Comparison of ENCODE assay signal across 19 cellular contexts in genomic region chr5:96654209-96654608, GRCh38. TPM values are rescaled to one million over a fixed set of nuclear protein-coding genes. Genes with fewer than 3 reads are reported as not detected.
DNase-seq lines count a peak whose midpoint lies in the region; ATAC-seq and TF ChIP-seq lines count a peak whose summit lies in the region.
"Had no signal": no experiment of that assay in that cellular context is flagged by ENCODE, and none has a peak within 500 bp of the region (broad histone marks: within the 10 kb centered on the region; RNA-seq: fewer than 3 reads in every experiment).

No MANE protein-coding gene starts in this region.

- POLR2A ChIA-PET in PC-3 (lab: Charles Lee; ENCODE audit: unreplicated experiment): no interaction called here

- peak overlapping the region; percentile 25 for H3K4me3 Mint-ChIP-seq in activated T-cell treated with anti-CD3 and anti-CD28 coated beads, Interleukin-2, amount 50 U/mL, for 4 hours
- peak overlapping the region; percentile 63 to 70 for H3K4me3 Mint-ChIP-seq in effector memory CD8-positive, alpha-beta T cell
- H3K4me3 Mint-ChIP-seq: HFFc6 had no signal

- H3K9me2 ChIP-seq in PC-3 (replicated peaks; ENCODE audit: low read length): no peaks in the 10 kb centered on the region

- no peaks in the 10 kb centered on the region for H3K36me3 Mint-ChIP-seq in activated T-cell treated with anti-CD3 and anti-CD28 coated beads, Interleukin-2, amount 50 U/mL, for 4 hours (ENCODE audit: insufficient read depth)
- H3K36me3 Mint-ChIP-seq in effector memory CD8-positive, alpha-beta T cell (ENCODE audit: insufficient read depth): peaks cover 7% of the 10 kb centered on the region

- CTCF ChIA-PET in PC-3 (lab: Charles Lee): no interaction called here

- H3K79me2 ChIP-seq in PC-3 (ENCODE audit: low read length): no peaks in the 10 kb centered on the region

- H3K9me3 ChIP-seq in PC-3 (ENCODE audit: low read length) (no peaks in the 10 kb centered on the region), upper lobe of right lung (no peaks in the 10 kb centered on the region)

- H3K27ac Mint-ChIP-seq in effector memory CD8-positive, alpha-beta T cell: peak overlapping the region; percentile 2 to 86
- H3K27ac Mint-ChIP-seq: HFFc6 had no signal

- H3K4me3 ChIP-seq in PC-3 (ENCODE audit: low read length): no peak overlapping the region
- H3K4me3 ChIP-seq in upper lobe of right lung: no peak overlapping the region
- H3K4me3 ChIP-seq: GM12878 had no signal

- no peaks in the 10 kb centered on the region for H4K20me1 ChIP-seq in PC-3 (ENCODE audit: low read length)

- peak overlapping the region; percentile 96; the same call in 1 of the 2 replicates for H3K27ac ChIP-seq in PC-3 (ENCODE audit: low read length)
- H3K27ac ChIP-seq in upper lobe of right lung: no peak overlapping the region

- H3K4me2 ChIP-seq in PC-3 (ENCODE audit: low read length): no peak overlapping the region

- no peaks in the 10 kb centered on the region for H3K36me3 ChIP-seq in PC-3 (ENCODE audit: low read depth, low read length)
- no peaks in the 10 kb centered on the region for H3K36me3 ChIP-seq in upper lobe of right lung

- no TSS peak for BruUV-seq in PC-3 (replicated peaks; lab: Mats Ljungman, UMichigan)

- no peaks in the 10 kb centered on the region for H3K9me3 Mint-ChIP-seq in activated T-cell treated with anti-CD3 and anti-CD28 coated beads, Interleukin-2, amount 50 U/mL, for 4 hours
- H3K9me3 Mint-ChIP-seq in effector memory CD8-positive, alpha-beta T cell: no peaks in the 10 kb centered on the region
- H3K9me3 Mint-ChIP-seq: HFFc6 had no signal

- no peak overlapping the region for H2AFZ ChIP-seq in PC-3 (ENCODE audit: low read length)

- H3K4me1 ChIP-seq in PC-3 (ENCODE audit: insufficient read depth, low read length): peaks cover 82% of the 10 kb centered on the region
- peaks cover 13% of the 10 kb centered on the region for H3K4me1 ChIP-seq in upper lobe of right lung

- no peak overlapping the region for H3K9ac ChIP-seq in PC-3 (ENCODE audit: low read length)

- DNase-seq in activated T-cell treated with anti-CD3 and anti-CD28 coated beads, Interleukin-2, amount 50 U/mL, for 4 hours: no peak
- DNase-seq in activated T-cell treated with anti-CD3 and anti-CD28 coated beads, Interleukin-2, amount 50 U/mL, for 1 hour: no peak
- DNase-seq in PC-3 (no peak), upper lobe of right lung (no peak), SKM-1 (lab: John Stamatoyannopoulos, UW; ENCODE audit: unreplicated experiment) (no peak)
- no peak for DNase-seq in effector memory CD8-positive, alpha-beta T cell
- DNase-seq: 8988T, DND-41, HFFc6, NCI-H1092, NCI-H146, NCI-H2081, NCI-H748 treated with DMSO at 0.1 percent for 48 hours, Right ventricle myocardium superior had no signal

- intact Hi-C loops in PC-3 (cut with micrococcal nuclease) (no loop called here), upper lobe of right lung (cut with DNase I) (no loop called here)

- peaks cover 18% of the 10 kb centered on the region for H3K27me3 Mint-ChIP-seq in activated T-cell treated with anti-CD3 and anti-CD28 coated beads, Interleukin-2, amount 50 U/mL, for 4 hours (ENCODE audit: low read depth)
- no peaks in the 10 kb centered on the region for H3K27me3 Mint-ChIP-seq in effector memory CD8-positive, alpha-beta T cell

- H3K27me3 ChIP-seq in PC-3 (ENCODE audit: low read length) (no peaks in the 10 kb centered on the region), upper lobe of right lung (no peaks in the 10 kb centered on the region)

- TF ChIP-seq CTCF in PC-3 (conservative IDR thresholded peaks at IDR 0.05; ENCODE audit: low read depth, low read length) (no peak), upper lobe of right lung (IDR thresholded peaks at IDR 0.05) (no peak)

- H3K4me1 Mint-ChIP-seq in activated T-cell treated with anti-CD3 and anti-CD28 coated beads, Interleukin-2, amount 50 U/mL, for 4 hours (ENCODE audit: low read depth): peaks cover 29% of the 10 kb centered on the region
- H3K4me1 Mint-ChIP-seq in effector memory CD8-positive, alpha-beta T cell (ENCODE audit: low read depth in 2 of 2): peaks cover 36 to 37% of the 10 kb centered on the region in 2 donors

- peaks cover 9% of the 10 kb centered on the region for H3F3A ChIP-seq in PC-3 (ENCODE audit: low read length, unreplicated experiment)

- no peak for ATAC-seq in activated T-cell treated with anti-CD3 and anti-CD28 coated beads, Interleukin-2, amount 50 U/mL, for 4 hours
- no peak for ATAC-seq in PC-3
- no peak for ATAC-seq in effector memory CD8-positive, alpha-beta T cell (replicated peaks)
- no peak for ATAC-seq in GM19035 (IDR thresholded peaks at IDR 0.05; ENCODE audit: unreplicated experiment)
- ATAC-seq in upper lobe of right lung: no peak
- ATAC-seq in GM21390 (IDR thresholded peaks at IDR 0.05; ENCODE audit: unreplicated experiment): no peak
- ATAC-seq: GM12878, Panc1, SK-N-SH treated with all-trans-retinoic acid at 6 μM for 48 hours had no signal

RNA-seq across cellular contexts. Expression of gene CAST, which starts 8.0 kb away (rescaled TPM):
- total RNA-seq in activated T-cell treated with anti-CD3 and anti-CD28 coated beads, Interleukin-2, amount 50 U/mL, for 4 hours: 10 to 100 TPM; 57.5 to 73.9 (median 58.1) TPM
- 64.4 and 73.2 TPM in 2 replicates for total RNA-seq in PC-3 (2014; rRNA removed)
- total RNA-seq in upper lobe of right lung: 260 TPM
